Comparison of ENCODE assay signal across 20 cellular contexts in genomic region chr22:24972369-24972768, GRCh38. TPM values are rescaled to one million over a fixed set of nuclear protein-coding genes. Genes with fewer than 3 reads are reported as not detected.
DNase-seq lines count a peak whose midpoint lies in the region; ATAC-seq and TF ChIP-seq lines count a peak whose summit lies in the region.
"Had no signal": no experiment of that assay in that cellular context is flagged by ENCODE, and none has a peak within 500 bp of the region (broad histone marks: within the 10 kb centered on the region; RNA-seq: fewer than 3 reads in every experiment).

No MANE protein-coding gene starts in this region.

- no peaks in the 10 kb centered on the region for H3K9me3 Mint-ChIP-seq in MCF 10A (ENCODE audit: unreplicated experiment)
- H3K9me3 Mint-ChIP-seq: CD14-positive monocyte; CD4-positive, alpha-beta T cell; CD8-positive, alpha-beta memory T cell; GM23338 had no signal

- DNase-seq in MCF 10A (ENCODE audit: unreplicated experiment) (no peak), breast epithelium (ENCODE audit: low spot score in 2 of 2) (no peak), RWPE1 (ENCODE audit: low spot score) (no peak), mesenchymal stem cell (no peak), caudate nucleus (lab: John Stamatoyannopoulos, UW) (no peak), NCI-H2081 (lab: John Stamatoyannopoulos, UW) (no peak)
- DNase-seq: 8988T; ACHN; AML-193; BE2C; CD4-positive, alpha-beta T cell; CD8-positive, alpha-beta memory T cell; DMS153; DND-41 had no signal

- H3K27ac ChIP-seq in breast epithelium: no peak overlapping the region
- H3K27ac ChIP-seq in RWPE1: peak overlapping the region; percentile 99
- no peak overlapping the region for H3K27ac ChIP-seq in mesenchymal stem cell (ENCODE audit: low read length, poor library complexity, severe bottlenecking)
- H3K27ac ChIP-seq in caudate nucleus (ENCODE audit: low read depth, low read length): no peak overlapping the region
- H3K27ac ChIP-seq: A549; BLaER1 treated with 17β-estradiol and CSF1 and Interleukin-3, amounts not matched to agents 10 nM and 100 nM had no signal

- H3K4me3 Mint-ChIP-seq in MCF 10A (ENCODE audit: unreplicated experiment): no peak overlapping the region
- H3K4me3 Mint-ChIP-seq: CD14-positive monocyte; CD4-positive, alpha-beta T cell; CD8-positive, alpha-beta memory T cell; GM23338 had no signal

- H3K36me3 ChIP-seq in breast epithelium (no peaks in the 10 kb centered on the region), mesenchymal stem cell (ENCODE audit: control insufficient read depth in 1 of 2, insufficient read depth in 2 of 2, low read depth in 1 of 2, low read length in 2 of 2) (no peaks in the 10 kb centered on the region)
- H3K36me3 ChIP-seq: BE2C; BLaER1 treated with 17β-estradiol and CSF1 and Interleukin-3, amounts not matched to agents 10 nM and 100 nM; HAP-1 had no signal

- peaks cover 8 to 28% of the 10 kb centered on the region in 2 donors for H3K4me1 ChIP-seq in breast epithelium
- H3K4me1 ChIP-seq in mesenchymal stem cell (ENCODE audit: control insufficient read depth, insufficient read depth, low read depth, low read length): peaks cover 16% of the 10 kb centered on the region

- H3K79me1 ChIP-seq in mesenchymal stem cell (replicated peaks; ENCODE audit: low read length, poor library complexity, severe bottlenecking): peaks cover 3% of the 10 kb centered on the region

- POLR2A ChIA-PET in MCF 10A (lab: Yijun Ruan, JAX): interaction anchor here (20.9 kb wide), 1 partner anchor 14 kb away, joined by 468 read pairs; no protein-coding TSS in a partner anchor
- POLR2A ChIA-PET in RWPE1 (lab: Yijun Ruan, JAX; ENCODE audit: low non-redundant PET): no interaction called here

- no peak overlapping the region for H3K4ac ChIP-seq in mesenchymal stem cell (ENCODE audit: low read depth in 1 of 2, low read length in 2 of 2)

- H3K4me1 Mint-ChIP-seq in MCF 10A (ENCODE audit: insufficient read depth, unreplicated experiment): peaks cover 55% of the 10 kb centered on the region
- H3K4me1 Mint-ChIP-seq: CD14-positive monocyte; CD8-positive, alpha-beta memory T cell had no signal

- H3K23ac ChIP-seq in mesenchymal stem cell (ENCODE audit: low read length in 2 of 2): no peak overlapping the region

- H3K18ac ChIP-seq in mesenchymal stem cell (ENCODE audit: low read depth in 1 of 2, low read length in 2 of 2): no peak overlapping the region

- no peak overlapping the region for H3K4me3 ChIP-seq in breast epithelium
- H3K4me3 ChIP-seq in mesenchymal stem cell (ENCODE audit: insufficient read depth in 1 of 2, low read depth in 1 of 2, low read length in 2 of 2): no peak overlapping the region
- H3K4me3 ChIP-seq: A549; BLaER1 treated with 17β-estradiol and CSF1 and Interleukin-3, amounts not matched to agents 10 nM and 100 nM; GM23338; HAP-1 had no signal

- H4K8ac ChIP-seq in mesenchymal stem cell (ENCODE audit: low read length): no peak overlapping the region

- no peak overlapping the region for H2BK12ac ChIP-seq in mesenchymal stem cell (ENCODE audit: low read length in 2 of 2)

- intact Hi-C loops in MCF 10A (cut with micrococcal nuclease) (no loop called here), breast epithelium (cut with DNase I; ENCODE audit: low total_unique reads) (no loop called here)

- H2BK15ac ChIP-seq in mesenchymal stem cell (ENCODE audit: low read depth, poor library complexity, severe bottlenecking): no peak overlapping the region

- 98% methylated on average over 2 of the region's 2 CpGs for WGBS in mesenchymal stem cell

- H2BK5ac ChIP-seq in mesenchymal stem cell (ENCODE audit: low read depth, low read length, poor library complexity, severe bottlenecking): no peak overlapping the region

- H3K27ac Mint-ChIP-seq in MCF 10A (ENCODE audit: low read depth, unreplicated experiment): peak overlapping the region; percentile 33
- H3K27ac Mint-ChIP-seq: CD14-positive monocyte; CD4-positive, alpha-beta T cell; CD8-positive, alpha-beta memory T cell had no signal

- H3K4me2 ChIP-seq in mesenchymal stem cell (ENCODE audit: low read length, poor library complexity, severe bottlenecking): no peak overlapping the region
- H3K4me2 ChIP-seq: A549; BLaER1 treated with 17β-estradiol and CSF1 and Interleukin-3, amounts not matched to agents 10 nM and 100 nM; GM23338 had no signal

- no peaks in the 10 kb centered on the region for H3K27me3 Mint-ChIP-seq in MCF 10A (ENCODE audit: insufficient read depth, unreplicated experiment)
- H3K27me3 Mint-ChIP-seq: CD4-positive, alpha-beta T cell; CD8-positive, alpha-beta memory T cell had no signal

- no peak for ATAC-seq in GM18907 (IDR thresholded peaks at IDR 0.05; ENCODE audit: unreplicated experiment)
- ATAC-seq: A549, GM23338 had no signal

- H3K36me3 Mint-ChIP-seq in MCF 10A (ENCODE audit: insufficient read depth, unreplicated experiment): peaks cover 20% of the 10 kb centered on the region
- H3K36me3 Mint-ChIP-seq: CD14-positive monocyte; CD8-positive, alpha-beta memory T cell had no signal

- H3K9ac ChIP-seq in mesenchymal stem cell (ENCODE audit: low read length): no peak overlapping the region
- H3K9ac ChIP-seq: BLaER1 treated with 17β-estradiol and CSF1 and Interleukin-3, amounts not matched to agents 10 nM and 100 nM had no signal

- H3K9me3 ChIP-seq in breast epithelium: no peaks in the 10 kb centered on the region
- H3K9me3 ChIP-seq in mesenchymal stem cell (ENCODE audit: control insufficient read depth, low read length): no peaks in the 10 kb centered on the region
- H3K9me3 ChIP-seq: A549; BE2C; BLaER1 treated with 17β-estradiol and CSF1 and Interleukin-3, amounts not matched to agents 10 nM and 100 nM; HAP-1 had no signal

- TF ChIP-seq POLR2A in breast epithelium (IDR thresholded peaks at IDR 0.05): no peak

- TF ChIP-seq CTCF in MCF 10A (IDR thresholded peaks at IDR 0.05; ENCODE audit: unreplicated experiment) (no peak), breast epithelium (IDR thresholded peaks at IDR 0.05) (no peak), RWPE1 (conservative IDR thresholded peaks at IDR 0.05; ENCODE audit: low read depth) (no peak)

- H3K27me3 ChIP-seq in breast epithelium (no peaks in the 10 kb centered on the region), mesenchymal stem cell (ENCODE audit: control insufficient read depth in 1 of 2, insufficient read depth in 1 of 2, low read length in 2 of 2) (peaks cover 0 to 9% of the 10 kb centered on the region in 2 experiments)
- H3K27me3 ChIP-seq: BE2C; BLaER1 treated with 17β-estradiol and CSF1 and Interleukin-3, amounts not matched to agents 10 nM and 100 nM had no signal

- BruUV-seq in MCF 10A (replicated peaks; lab: Mats Ljungman, UMichigan): no TSS peak

- CTCF ChIA-PET in MCF 10A (lab: Yijun Ruan, JAX) (interaction anchor here (1.0 kb wide), 1 partner anchor 18 kb away, joined by 4 read pairs; no protein-coding TSS in a partner anchor), RWPE1 (lab: Yijun Ruan, JAX) (no interaction called here)

- H3K14ac ChIP-seq in mesenchymal stem cell (ENCODE audit: low read length in 2 of 2): no peak overlapping the region

- H2BK120ac ChIP-seq in mesenchymal stem cell (ENCODE audit: low read depth, low read length): peak overlapping the region; percentile 2

- no peak overlapping the region for H2AFZ ChIP-seq in mesenchymal stem cell (ENCODE audit: low read depth, low read length)
- H2AFZ ChIP-seq: GM23338 had no signal

- H2AK5ac ChIP-seq in mesenchymal stem cell (ENCODE audit: low read length, severe bottlenecking): no peak overlapping the region

- H4K91ac ChIP-seq in mesenchymal stem cell (ENCODE audit: low read length): no peak overlapping the region

RNA-seq across cellular contexts. Expression of gene KIAA1671, which starts 19.9 kb away (rescaled TPM):
- total RNA-seq in MCF 10A (2022): 61.0 and 68.1 TPM in 2 replicates
- total RNA-seq in breast epithelium: 10 to 100 TPM in 2 of 3 donors, 1 to 10 TPM in 1; 9.8 to 62.8 (median 36.4) TPM
- 6.7 TPM for polyA plus RNA-seq in mesenchymal stem cell (2013, experiment 1 of 2)
- polyA plus RNA-seq in mesenchymal stem cell (2013, experiment 2 of 2): 6.6 TPM
- polyA plus RNA-seq: CD14-positive monocyte had no signal

RNA-seq across cellular contexts. Expression of gene LHFPL7, which starts 25.9 kb away (rescaled TPM):
- total RNA-seq in MCF 10A (2022) (not detected in 2 replicates), breast epithelium (not detected)
- polyA plus RNA-seq in mesenchymal stem cell (2013, experiment 1 of 2): not detected
- polyA plus RNA-seq in mesenchymal stem cell (2013, experiment 2 of 2): not detected
- total RNA-seq: CD4-positive, alpha-beta T cell; CD8-positive, alpha-beta memory T cell; GM23338 had no signal
- polyA plus RNA-seq: A549; CD14-positive monocyte; CD8-positive, alpha-beta memory T cell; GM23338 had no signal
